Comparison of ENCODE assay signal across 11 cellular contexts in genomic region chr4:86592553-86593249, GRCh38. TPM values are rescaled to one million over a fixed set of nuclear protein-coding genes. Genes with fewer than 3 reads are reported as not detected.
DNase-seq lines count a peak whose midpoint lies in the region; ATAC-seq and TF ChIP-seq lines count a peak whose summit lies in the region.
"Had no signal": no experiment of that assay in that cellular context is flagged by ENCODE, and none has a peak within 500 bp of the region (broad histone marks: within the 10 kb centered on the region; RNA-seq: fewer than 3 reads in every experiment).

No MANE protein-coding gene starts in this region.

- no peaks in the 10 kb centered on the region for H3K9me3 ChIP-seq in body of pancreas
- H3K9me3 ChIP-seq in uterus = no peaks in the 10 kb centered on the region

- no peaks in the 10 kb centered on the region for H3K27me3 ChIP-seq in body of pancreas
- H3K27me3 ChIP-seq in uterus = no peaks in the 10 kb centered on the region

- peak overlapping the region; percentile 25 for H3K27ac Mint-ChIP-seq in activated naive CD4-positive, alpha-beta T cell treated with anti-CD3 and anti-CD28 coated beads, Interleukin-2, amount 50 U/mL, for 24 hours
- no peak overlapping the region for H3K27ac Mint-ChIP-seq in glutamatergic neuron (ENCODE audit: unreplicated experiment)
- H3K27ac Mint-ChIP-seq: naive thymus-derived CD8-positive, alpha-beta T cell had no signal

- peaks cover 41% of the 10 kb centered on the region for H3K27me3 Mint-ChIP-seq in activated naive CD4-positive, alpha-beta T cell treated with anti-CD3 and anti-CD28 coated beads, Interleukin-2, amount 50 U/mL, for 24 hours
- H3K27me3 Mint-ChIP-seq in glutamatergic neuron (ENCODE audit: unreplicated experiment) = peaks cover 4% of the 10 kb centered on the region

- no peaks in the 10 kb centered on the region for H3K4me1 ChIP-seq in body of pancreas
- H3K4me1 ChIP-seq in uterus = no peaks in the 10 kb centered on the region

- TF ChIP-seq POLR2A in body of pancreas (IDR thresholded peaks at IDR 0.05) (no peak), uterus (IDR thresholded peaks at IDR 0.05) (no peak)

- no peak for ATAC-seq in body of pancreas
- no peak for ATAC-seq in GM19395 (IDR thresholded peaks at IDR 0.05; ENCODE audit: unreplicated experiment)
- ATAC-seq: naive thymus-derived CD8-positive, alpha-beta T cell had no signal

- H3K9me3 Mint-ChIP-seq in activated naive CD4-positive, alpha-beta T cell treated with anti-CD3 and anti-CD28 coated beads, Interleukin-2, amount 50 U/mL, for 24 hours = peaks cover 5% of the 10 kb centered on the region
- peaks cover 5% of the 10 kb centered on the region for H3K9me3 Mint-ChIP-seq in glutamatergic neuron (ENCODE audit: unreplicated experiment)

- no peak for TF ChIP-seq CTCF in body of pancreas (IDR thresholded peaks at IDR 0.05)
- TF ChIP-seq CTCF in uterus (IDR thresholded peaks at IDR 0.05) = no peak
- no peak for TF ChIP-seq CTCF in glutamatergic neuron (IDR thresholded peaks at IDR 0.05; ENCODE audit: partially characterized antibody, unreplicated experiment)

- H3K4me3 ChIP-seq in body of pancreas (no peak overlapping the region), uterus (peak overlapping the region in 1 of 2 donors; percentile 86)

- DNase-seq in activated naive CD4-positive, alpha-beta T cell treated with Interleukin-2 at 50 U/mL for 16 hours = no peak
- DNase-seq in body of pancreas = no peak
- peak; percentile 84 for DNase-seq in kidney glomerular epithelial cell (lab: John Stamatoyannopoulos, UW)
- no peak for DNase-seq in uterus
- no peak for DNase-seq in occipital lobe (lab: John Stamatoyannopoulos, UW)
- DNase-seq in glutamatergic neuron = no peak
- DNase-seq: effector CD4-positive, alpha-beta T cell; naive thymus-derived CD8-positive, alpha-beta T cell; SIG-M5 had no signal

- no peaks in the 10 kb centered on the region for H3K36me3 Mint-ChIP-seq in activated naive CD4-positive, alpha-beta T cell treated with anti-CD3 and anti-CD28 coated beads, Interleukin-2, amount 50 U/mL, for 24 hours
- no peaks in the 10 kb centered on the region for H3K36me3 Mint-ChIP-seq in glutamatergic neuron (ENCODE audit: unreplicated experiment)
- H3K36me3 Mint-ChIP-seq: naive thymus-derived CD8-positive, alpha-beta T cell had no signal

- no peak overlapping the region for H3K4me3 Mint-ChIP-seq in activated naive CD4-positive, alpha-beta T cell treated with anti-CD3 and anti-CD28 coated beads, Interleukin-2, amount 50 U/mL, for 24 hours
- no peak overlapping the region for H3K4me3 Mint-ChIP-seq in glutamatergic neuron (ENCODE audit: unreplicated experiment)

- H3K36me3 ChIP-seq in body of pancreas (replicated peaks in 1 of 2; ENCODE audit: insufficient read depth in 1 of 2, low read depth in 2 of 2) (no peaks in the 10 kb centered on the region), uterus (no peaks in the 10 kb centered on the region)

- 55 to 65% methylated on average over 3 of the region's 3 CpGs for WGBS in body of pancreas, 2 donors

- peak overlapping the region in 3 of 4 donors; percentile 70 to 94 (median 94) for H3K27ac ChIP-seq in body of pancreas
- H3K27ac ChIP-seq in uterus = peak overlapping the region; percentile 91 to 95

- intact Hi-C loops in body of pancreas (cut with DNase I) (no loop called here), uterus (cut with DNase I; ENCODE audit: low total_unique reads) (no loop called here)

- H3K4me1 Mint-ChIP-seq in activated naive CD4-positive, alpha-beta T cell treated with anti-CD3 and anti-CD28 coated beads, Interleukin-2, amount 50 U/mL, for 24 hours = peaks cover 16% of the 10 kb centered on the region
- H3K4me1 Mint-ChIP-seq in glutamatergic neuron (ENCODE audit: low read depth, unreplicated experiment) = peaks cover 11% of the 10 kb centered on the region

RNA-seq across cellular contexts. Expression of gene PTPN13, which starts 1.4 kb away (rescaled TPM):
- 10 to 100 TPM in 1 of 2 donors, 1 to 10 TPM in 1; 9.1 to 26.7 TPM for total RNA-seq in body of pancreas
- total RNA-seq in uterus = 10 to 100 TPM; 24.3 to 79.2 (median 37.9) TPM
- 136 TPM for total RNA-seq in occipital lobe
- 44.1 TPM for total RNA-seq in glutamatergic neuron (ENCODE audit: unreplicated experiment)
- total RNA-seq: naive thymus-derived CD8-positive, alpha-beta T cell had no signal
